ENCODE assay signal across 21 cellular contexts in the genomic region with DNA sequence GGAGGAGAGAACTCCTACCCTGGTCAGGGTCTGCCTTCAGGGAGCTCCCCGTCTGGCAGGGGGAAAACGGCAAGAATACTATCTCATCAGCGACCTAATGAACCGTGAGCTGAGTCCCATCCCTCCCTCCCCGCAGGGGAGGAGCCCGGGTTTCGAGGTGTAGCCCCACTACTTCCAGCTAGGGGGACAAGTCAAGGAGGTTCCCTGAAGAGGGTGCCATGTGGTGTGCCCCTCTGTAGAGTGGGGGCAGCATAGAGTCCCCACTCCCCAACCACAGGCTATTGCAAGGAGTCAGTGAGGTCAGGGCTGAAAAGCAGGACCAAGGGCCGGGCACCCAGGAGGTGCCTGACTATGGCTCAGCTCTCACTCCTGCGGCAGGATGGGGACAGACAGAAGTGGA. TPM values are rescaled to one million over a fixed set of nuclear protein-coding genes. Genes with fewer than 3 reads are reported as not detected.
DNase-seq lines count a peak whose midpoint lies in the region; ATAC-seq, FAIRE-seq and TF ChIP-seq lines count a peak whose summit lies in the region.
"Had no signal": no experiment of that assay in that cellular context is flagged by ENCODE, and none has a peak within 500 bp of the region (broad histone marks: within the 10 kb centered on the region; RNA-seq: fewer than 3 reads in every experiment).

No MANE protein-coding gene starts in this region.

- FAIRE-seq in H1 (lab: Jason Lieb, UNC): no peak
- FAIRE-seq: GM12891, islet of Langerhans, pancreas had no signal

- H2BK120ac ChIP-seq in H1 (replicated peaks; ENCODE audit: low read depth, low read length) (no peak overlapping the region), neuronal stem cell (ENCODE audit: low read depth, low read length) (peak overlapping the region; percentile 78)

- H3K4me2 ChIP-seq in OCI-LY1 (ENCODE audit: low read length) (no peak overlapping the region), H1 (ENCODE audit: insufficient read depth in 1 of 2, low read depth in 2 of 2, low read length in 2 of 2) (no peak overlapping the region; a peak in 1 of 4 replicates), neuronal stem cell (ENCODE audit: insufficient read depth, low read length, poor library complexity, severe bottlenecking) (no peak overlapping the region)

- 0 out of 2 replicates have a peak overlapping the region, but pooled peaks have one; percentile 27 for H2BK12ac ChIP-seq in H1 (ENCODE audit: low read depth, low read length)
- H2BK12ac ChIP-seq in neuronal stem cell (ENCODE audit: low read length): no peak overlapping the region

- H3K4me1 ChIP-seq in OCI-LY1 (ENCODE audit: insufficient read depth, low read length, severe bottlenecking) (peaks cover 35% of the 10 kb centered on the region), H1 (replicated peaks in 1 of 4; ENCODE audit: control insufficient read depth in 3 of 4, insufficient read depth in 4 of 4, low read length in 3 of 4) (peaks cover 0 to 8% (median under 1%) of the 10 kb centered on the region in 4 experiments; a peak in 3 of 7 replicates), neuronal stem cell (ENCODE audit: control insufficient read depth in 2 of 2, insufficient read depth in 1 of 2, low read depth in 1 of 2, low read length in 2 of 2) (peaks cover 3 to 13% of the 10 kb centered on the region in 2 donors), mucosa of descending colon (ENCODE audit: low read depth) (no peaks in the 10 kb centered on the region)
- H3K4me1 ChIP-seq: BE2C, pancreas, SJSA1, upper lobe of right lung had no signal

- H3K27me3 ChIP-seq in H7 (ENCODE audit: control insufficient read depth, insufficient read depth, low read length): no peaks in the 10 kb centered on the region
- no peaks in the 10 kb centered on the region; the same call in 1 of the 2 replicates for H3K27me3 ChIP-seq in OCI-LY1 (ENCODE audit: insufficient read depth, low read length)
- no peaks in the 10 kb centered on the region; a peak in 1 of 7 replicates for H3K27me3 ChIP-seq in H1 (replicated peaks in 1 of 4; ENCODE audit: control insufficient read depth in 3 of 4, extremely low read depth in 1 of 4, insufficient read depth in 3 of 4, low read length in 3 of 4)
- H3K27me3 ChIP-seq in neuronal stem cell (ENCODE audit: control insufficient read depth in 3 of 3, insufficient read depth in 3 of 3, low read depth in 1 of 3, low read length in 3 of 3): peaks cover 0 to 53% (median 0%) of the 10 kb centered on the region in 3 experiments
- H3K27me3 ChIP-seq: BE2C, pancreas, SJSA1, upper lobe of right lung had no signal

- no peak overlapping the region for H4K8ac ChIP-seq in H1 (ENCODE audit: extremely low read depth, insufficient read depth, low read length)
- H4K8ac ChIP-seq in neuronal stem cell (ENCODE audit: low read depth, low read length): no peak overlapping the region

- H3K79me1 ChIP-seq in H1 (ENCODE audit: low read depth, low read length): no peaks in the 10 kb centered on the region
- no peaks in the 10 kb centered on the region for H3K79me1 ChIP-seq in neuronal stem cell (ENCODE audit: low read depth, low read length)

- POLR2A ChIA-PET in H1 (lab: Charles Lee; ENCODE audit: partially characterized antibody): interaction anchor here (0.8 kb wide), 1 partner anchor 25 kb away, joined by 3 read pairs; no protein-coding TSS in a partner anchor

- peak; percentile 32; the same call in 1 of the 2 replicates for TF ChIP-seq CTCF in OCI-LY1 (IDR thresholded peaks at IDR 0.05; ENCODE audit: low read length)
- peak in 2 of 3 experiments; percentile 71 to 92; a peak in 3 of 4 replicates for TF ChIP-seq CTCF in H1 (IDR thresholded peaks at IDR 0.05; ENCODE audit: control extremely low read depth in 1 of 3, insufficient read depth in 1 of 3, low read depth in 1 of 3, low read length in 3 of 3)
- no peak for TF ChIP-seq CTCF in mucosa of descending colon (IDR thresholded peaks at IDR 0.05)

- H4K5ac ChIP-seq in H1 (ENCODE audit: insufficient read length, low read depth, low read length): no peak overlapping the region

- H4K91ac ChIP-seq in H1 (replicated peaks; ENCODE audit: insufficient read length, low read length) (no peak overlapping the region), neuronal stem cell (ENCODE audit: low read depth, low read length, poor library complexity) (no peak overlapping the region)

- H2AK5ac ChIP-seq in H1 (ENCODE audit: low read depth, low read length) (no peak overlapping the region), neuronal stem cell (ENCODE audit: low read depth, low read length) (peak overlapping the region; percentile 59)

- CTCF ChIA-PET in H1 (lab: Charles Lee; ENCODE audit: partially characterized antibody): interaction anchor here (0.9 to 2.7 kb wide), 13 partner anchors 9 to 167 kb away, joined by 3 to 14 read pairs (median 3); no protein-coding TSS in a partner anchor

- WGBS in H1 (ENCODE audit: extremely low coverage in 1 of 2, insufficient coverage in 1 of 2, insufficient read length in 1 of 2, insufficient replicate concordance in 2 of 2, low coverage in 1 of 2, low lambda C conversion rate in 2 of 2, missing lambda C conversion rate in 1 of 2), 2 experiments: 82% methylated on average over 5 of the region's 9 CpGs; no CpG with 5 or more reads in 1 of the 2 experiments
- no CpG with 5 or more reads among the region's 9 CpGs for WGBS in neuronal stem cell (ENCODE audit: extremely low coverage in 2 of 2, insufficient read length in 2 of 2, insufficient replicate concordance in 1 of 2), 2 donors

- TF ChIP-seq POLR2A in H1 (IDR thresholded peaks at IDR 0.05; ENCODE audit: control extremely low read depth in 1 of 2, low read depth in 2 of 2, low read length in 2 of 2): no peak

- no peak overlapping the region for H3K56ac ChIP-seq in H1 (replicated peaks; ENCODE audit: insufficient read length, low read depth, low read length)

- H3K27ac ChIP-seq in OCI-LY1 (ENCODE audit: low read depth, low read length, poor library complexity, severe bottlenecking): no peak overlapping the region
- H3K27ac ChIP-seq in H1 (ENCODE audit: low read depth, low read length): no peak overlapping the region
- no peak overlapping the region for H3K27ac ChIP-seq in neuronal stem cell (replicated peaks; ENCODE audit: low read length)
- H3K27ac ChIP-seq: pancreas, SJSA1, upper lobe of right lung had no signal

- no peak overlapping the region for H3K9ac ChIP-seq in OCI-LY1 (ENCODE audit: low read length)
- H3K9ac ChIP-seq in H1 (replicated peaks in 1 of 4; ENCODE audit: extremely low read depth in 1 of 4, low read depth in 3 of 4, low read length in 3 of 4): no peak overlapping the region
- no peak overlapping the region for H3K9ac ChIP-seq in neuronal stem cell (ENCODE audit: low read depth, low read length, poor library complexity)

- H3K4ac ChIP-seq in H1 (replicated peaks; ENCODE audit: insufficient read length, low read depth, low read length) (no peak overlapping the region), neuronal stem cell (ENCODE audit: low read length) (peak overlapping the region; percentile 23)

- no peak for TF ChIP-seq EP300 in H1 (IDR thresholded peaks at IDR 0.05; ENCODE audit: borderline replicate concordance in 1 of 2, low read depth in 2 of 2, low read length in 2 of 2)

- H2BK15ac ChIP-seq in H1 (ENCODE audit: low read length): no peak overlapping the region
- H2BK15ac ChIP-seq in neuronal stem cell (ENCODE audit: low read length): peak overlapping the region; percentile 81

- ATAC-seq in mucosa of descending colon: no peak
- ATAC-seq in GM18873 (IDR thresholded peaks at IDR 0.05; ENCODE audit: low FRiP score, unreplicated experiment): no peak
- ATAC-seq: activated T-cell treated with anti-CD3 and anti-CD28 coated beads, Interleukin-2, amount 50 U/mL, for 4 hours; pancreas; PC-3; upper lobe of right lung had no signal

- no peak overlapping the region for H3K4me3 ChIP-seq in H7 (ENCODE audit: insufficient read depth, low read depth, low read length)
- no peak overlapping the region for H3K4me3 ChIP-seq in OCI-LY1 (ENCODE audit: low read depth, low read length, poor library complexity, severe bottlenecking)
- no peak overlapping the region for H3K4me3 ChIP-seq in H1 (ENCODE audit: extremely low read depth in 1 of 4, insufficient read depth in 2 of 4, low read depth in 3 of 4, low read length in 4 of 4)
- H3K4me3 ChIP-seq in neuronal stem cell (ENCODE audit: low read length in 2 of 2): no peak overlapping the region
- H3K4me3 ChIP-seq in mucosa of descending colon: no peak overlapping the region
- H3K4me3 ChIP-seq: lung, pancreas, SJSA1, upper lobe of right lung had no signal

- no peak overlapping the region for H2BK5ac ChIP-seq in H1 (ENCODE audit: low read depth, low read length)
- H2BK5ac ChIP-seq in neuronal stem cell (ENCODE audit: low read length): no peak overlapping the region

- peak; percentile 32 to 50; a peak in 3 of 4 replicates for TF ChIP-seq RAD21 in H1 (IDR thresholded peaks at IDR 0.05 in 1 of 2, conservative IDR thresholded peaks at IDR 0.05 in 1 of 2; ENCODE audit: low read depth in 2 of 2, low read length in 2 of 2)

- H3K18ac ChIP-seq in H1 (ENCODE audit: extremely low read depth, low read length) (no peak overlapping the region; the same call in 1 of the 2 replicates), neuronal stem cell (ENCODE audit: low read length) (peak overlapping the region; percentile 63)

- H3K23me2 ChIP-seq in H1 (ENCODE audit: low read depth, low read length): peaks cover 8% of the 10 kb centered on the region; the same call in 1 of the 2 replicates

- no peaks in the 10 kb centered on the region for H3K36me3 ChIP-seq in H7 (replicated peaks; ENCODE audit: control insufficient read depth, insufficient read depth, low read length)
- H3K36me3 ChIP-seq in OCI-LY1 (ENCODE audit: insufficient read depth, low read length): peaks cover 4% of the 10 kb centered on the region; the same call in 1 of the 2 replicates
- no peaks in the 10 kb centered on the region; a peak in 1 of 8 replicates for H3K36me3 ChIP-seq in H1 (ENCODE audit: control insufficient read depth in 2 of 4, insufficient read depth in 4 of 4, low read length in 3 of 4)
- H3K36me3 ChIP-seq in neuronal stem cell (replicated peaks in 1 of 2; ENCODE audit: control insufficient read depth in 2 of 2, insufficient read depth in 2 of 2, low read length in 2 of 2): no peaks in the 10 kb centered on the region
- no peaks in the 10 kb centered on the region for H3K36me3 ChIP-seq in mucosa of descending colon (ENCODE audit: low read depth)
- H3K36me3 ChIP-seq: BE2C, pancreas, SJSA1, upper lobe of right lung had no signal

- H4K20me1 ChIP-seq in OCI-LY1 (ENCODE audit: insufficient read depth, low read length) (no peaks in the 10 kb centered on the region), H1 (replicated peaks in 1 of 2; ENCODE audit: control insufficient read depth in 1 of 2, insufficient read depth in 2 of 2, low read length in 2 of 2) (peaks cover 0 to 8% of the 10 kb centered on the region in 2 experiments)

- no peaks in the 10 kb centered on the region; the same call in 1 of the 2 replicates for H3K9me3 ChIP-seq in OCI-LY1 (ENCODE audit: low read length)
- peaks cover 0 to 4% of the 10 kb centered on the region in 2 experiments; a peak in 1 of 4 replicates for H3K9me3 ChIP-seq in H1 (ENCODE audit: insufficient read depth in 2 of 2, low read depth in 1 of 2, low read length in 1 of 2)
- peaks cover 0 to 6% of the 10 kb centered on the region in 2 donors for H3K9me3 ChIP-seq in neuronal stem cell (replicated peaks in 1 of 2; ENCODE audit: control insufficient read depth in 2 of 2, insufficient read depth in 1 of 2, low read depth in 1 of 2, low read length in 2 of 2)
- no peaks in the 10 kb centered on the region for H3K9me3 ChIP-seq in mucosa of descending colon
- H3K9me3 ChIP-seq: BE2C, pancreas, SJSA1, upper lobe of right lung had no signal

- no peaks in the 10 kb centered on the region for H3K79me2 ChIP-seq in OCI-LY1 (ENCODE audit: insufficient read depth, low read length)
- H3K79me2 ChIP-seq in H1 (ENCODE audit: control insufficient read depth in 1 of 2, insufficient read depth in 2 of 2, low read length in 2 of 2): no peaks in the 10 kb centered on the region

- no peaks in the 10 kb centered on the region for H3K9me2 ChIP-seq in OCI-LY1 (ENCODE audit: low read depth, low read length)

- intact Hi-C loops in mucosa of descending colon (cut with DNase I, micrococcal nuclease): no loop called here

- H2AFZ ChIP-seq in OCI-LY1 (ENCODE audit: low read length) (no peak overlapping the region), H1 (ENCODE audit: low read length) (no peak overlapping the region), neuronal stem cell (ENCODE audit: low read length) (no peak overlapping the region)

- H3K23ac ChIP-seq in H1 (ENCODE audit: insufficient read length) (no peak overlapping the region), neuronal stem cell (ENCODE audit: low read depth, low read length, poor library complexity) (no peak overlapping the region)

- no peaks in the 10 kb centered on the region for H3F3A ChIP-seq in OCI-LY1 (ENCODE audit: insufficient read depth, low read length)

- no peak overlapping the region for H2BK20ac ChIP-seq in H1 (ENCODE audit: low read length)

- peak; percentile 91 for DNase-seq in H7
- peak in 1 of 2 experiments; percentile 9 for DNase-seq in H1 (ENCODE audit: low read depth in 1 of 2, low spot score in 2 of 2)
- no peak for DNase-seq in neuronal stem cell (ENCODE audit: low spot score)
- DNase-seq in mucosa of descending colon: no peak
- DNase-seq in stimulated activated naive CD4-positive, alpha-beta T cell treated with Interleukin-2 at 50 U/mL for 16 hours (lab: John Stamatoyannopoulos, UW): no peak
- DNase-seq: activated naive CD4-positive, alpha-beta T cell treated with anti-CD3 and anti-CD28 coated beads, Interleukin-2, amount 10 ng/mL, durations not matched to agents 7 days and 5 days; activated T-cell treated with anti-CD3 and anti-CD28 coated beads, Interleukin-2, amount 50 U/mL, for 4 hours; aorta; BE2C; cerebellar nuclear complex; effector CD8-positive, alpha-beta T cell; NCI-H526; PC-3; upper lobe of right lung had no signal

- H3K14ac ChIP-seq in H1 (ENCODE audit: insufficient read length) (no peak overlapping the region), neuronal stem cell (ENCODE audit: low read length) (peak overlapping the region; percentile 65)

RNA-seq across cellular contexts. Expression of a gene that starts 50.9 kb away (rescaled TPM):
- total RNA-seq in H7 (2014; rRNA removed; shearing (Covaris generic)): 17.7 and 23.2 TPM in 2 replicates
- total RNA-seq in H1 (2021; fragmentation: NEBNext Ultra II Directional; extraction: Animal tissue kit (Norgen Biotek cat#: 25700)): 28.1 and 29.4 TPM in 2 replicates
- polyA plus RNA-seq in H1 (2011; rRNA removed): 9.8 and 21.0 TPM in 2 replicates
- 14.3 TPM for polyA plus RNA-seq in H1 (2011; cell fraction: cytosol; rRNA removed)
- polyA plus RNA-seq in H1 (2011; cell fraction: nucleus; rRNA removed): 27.1 TPM
- 14.2 to 23.4 TPM (median 21.5 TPM) in 4 replicates for polyA plus RNA-seq in H1 (2012, experiment 1 of 2)
- polyA plus RNA-seq in H1 (2012, experiment 2 of 2): 17.1 TPM
- 14.4 TPM for polyA plus RNA-seq in H1 (2013, experiment 1 of 2)
- polyA plus RNA-seq in H1 (2013, experiment 2 of 2): 14.7 TPM
- polyA minus RNA-seq in H1 (2011; rRNA and poly(A)+ RNA removed): 9.7 and 12.2 TPM in 2 replicates
- 14.5 TPM for polyA minus RNA-seq in H1 (2011; cell fraction: cytosol; rRNA and poly(A)+ RNA removed)
- 13.4 TPM for polyA minus RNA-seq in H1 (2011; cell fraction: nucleus; rRNA and poly(A)+ RNA removed)
- polyA plus RNA-seq in neuronal stem cell (2013, experiment 1 of 2): 36.1 TPM
- 36.3 TPM for polyA plus RNA-seq in neuronal stem cell (2013, experiment 2 of 2)
- 100 to 1,000 TPM in 1 of 3 donors, 10 to 100 TPM in 2; 75.2 to 101 (median 85.3) TPM for total RNA-seq in mucosa of descending colon
